16 cellular contexts compared by ENCODE assay signal in genomic region chrX:28901637-28902036, GRCh38.
A peak's percentile ranks its signal among the peaks of the same experiment; 100 is the strongest.
DNase-seq lines count a peak whose midpoint lies in the region; ATAC-seq lines count a peak whose summit lies in the region.
"Had no signal": no experiment of that assay in that cellular context is flagged by ENCODE, and none has a peak within 500 bp of the region (broad histone marks: within the 10 kb centered on the region; RNA-seq: fewer than 3 reads in every experiment).

No MANE protein-coding gene starts in this region.

- no peaks in the 10 kb centered on the region for H3K36me3 Mint-ChIP-seq in stimulated activated memory B cell treated with anti-CD40 and anti-IgM and Interleukin-4, amounts not matched to agents 10 μg/mL and 1 μg/mL and 100 μg/mL, for 72 hours
- H3K36me3 Mint-ChIP-seq in activated T-helper 17 cell treated with anti-CD3 and anti-CD28 coated beads, Interleukin-2, amount 50 U/mL, for 72 hours (ENCODE audit: low read depth), result no peaks in the 10 kb centered on the region
- H3K36me3 Mint-ChIP-seq: CD8-positive, alpha-beta memory T cell; IgD-negative memory B cell had no signal

- H3K9me3 Mint-ChIP-seq in stimulated activated memory B cell treated with anti-CD40 and anti-IgM and Interleukin-4, amounts not matched to agents 10 μg/mL and 1 μg/mL and 100 μg/mL, for 72 hours, result peaks cover 12% of the 10 kb centered on the region
- H3K9me3 Mint-ChIP-seq in activated T-helper 17 cell treated with anti-CD3 and anti-CD28 coated beads, Interleukin-2, amount 50 U/mL, for 72 hours, result peaks cover 9% of the 10 kb centered on the region

- no peaks in the 10 kb centered on the region for H3K27me3 Mint-ChIP-seq in stimulated activated memory B cell treated with anti-CD40 and anti-IgM and Interleukin-4, amounts not matched to agents 10 μg/mL and 1 μg/mL and 100 μg/mL, for 72 hours
- H3K27me3 Mint-ChIP-seq in activated T-helper 17 cell treated with anti-CD3 and anti-CD28 coated beads, Interleukin-2, amount 50 U/mL, for 72 hours, result no peaks in the 10 kb centered on the region
- H3K27me3 Mint-ChIP-seq: CD8-positive, alpha-beta memory T cell; IgD-negative memory B cell had no signal

- DNase-seq in A172 (ENCODE audit: low spot score), result peak; percentile 66
- DNase-seq in NCI-H226, result peak; percentile 14
- DNase-seq in dedifferentiated amniotic fluid mesenchymal stem cell (ENCODE audit: extremely low spot score), result peak; percentile 18
- DNase-seq in kidney tubule cell (ENCODE audit: low spot score), result peak; percentile 40
- no peak for DNase-seq in activated gamma-delta T cell (lab: John Stamatoyannopoulos, UW)
- DNase-seq: CD8-positive, alpha-beta memory T cell; DMS 273 treated with DMSO at 0.1 percent for 48 hours; H7; Kasumi-1; NCI-H1105 treated with DMSO at 0.1 percent for 48 hours; NCI-H187 treated with DMSO at 0.1 percent for 48 hours; RPMI8226 had no signal

- no peak for ATAC-seq in stimulated activated memory B cell treated with anti-CD40 and anti-IgM and Interleukin-4, amounts not matched to agents 10 μg/mL and 1 μg/mL and 100 μg/mL, for 72 hours
- no peak for ATAC-seq in activated T-helper 17 cell treated with anti-CD3 and anti-CD28 coated beads, Interleukin-2, amount 50 U/mL, for 72 hours (replicated peaks)
- no peak for ATAC-seq in GM19023 (IDR thresholded peaks at IDR 0.05; ENCODE audit: unreplicated experiment)

- no peaks in the 10 kb centered on the region for H3K4me1 Mint-ChIP-seq in stimulated activated memory B cell treated with anti-CD40 and anti-IgM and Interleukin-4, amounts not matched to agents 10 μg/mL and 1 μg/mL and 100 μg/mL, for 72 hours
- no peaks in the 10 kb centered on the region for H3K4me1 Mint-ChIP-seq in activated T-helper 17 cell treated with anti-CD3 and anti-CD28 coated beads, Interleukin-2, amount 50 U/mL, for 72 hours
- H3K4me1 Mint-ChIP-seq: CD8-positive, alpha-beta memory T cell had no signal

- no peak overlapping the region for H3K27ac Mint-ChIP-seq in stimulated activated memory B cell treated with anti-CD40 and anti-IgM and Interleukin-4, amounts not matched to agents 10 μg/mL and 1 μg/mL and 100 μg/mL, for 72 hours
- no peak overlapping the region for H3K27ac Mint-ChIP-seq in activated T-helper 17 cell treated with anti-CD3 and anti-CD28 coated beads, Interleukin-2, amount 50 U/mL, for 72 hours
- H3K27ac Mint-ChIP-seq: CD8-positive, alpha-beta memory T cell had no signal

- no peak overlapping the region for H3K4me3 Mint-ChIP-seq in stimulated activated memory B cell treated with anti-CD40 and anti-IgM and Interleukin-4, amounts not matched to agents 10 μg/mL and 1 μg/mL and 100 μg/mL, for 72 hours
- H3K4me3 Mint-ChIP-seq in activated T-helper 17 cell treated with anti-CD3 and anti-CD28 coated beads, Interleukin-2, amount 50 U/mL, for 72 hours, result no peak overlapping the region
- H3K4me3 Mint-ChIP-seq: CD8-positive, alpha-beta memory T cell; IgD-negative memory B cell had no signal
